Comparison of ENCODE assay signal across 25 cellular contexts in the genomic region with DNA sequence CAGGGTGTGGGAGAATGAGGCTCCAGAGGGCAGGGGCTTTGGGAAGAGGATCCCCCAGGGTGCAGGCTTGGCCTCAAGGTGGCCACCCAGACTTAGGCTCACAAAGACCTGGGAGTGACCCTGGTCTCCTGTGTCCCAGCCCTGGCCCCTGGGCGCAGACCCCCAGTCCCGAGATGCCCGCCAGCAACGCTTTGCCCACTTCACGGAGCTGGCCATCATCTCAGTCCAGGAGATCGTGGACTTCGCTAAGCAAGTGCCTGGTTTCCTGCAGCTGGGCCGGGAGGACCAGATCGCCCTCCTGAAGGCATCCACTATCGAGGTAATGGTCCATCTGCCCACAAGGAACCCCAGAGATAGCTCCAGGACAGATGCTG. TPM values are rescaled to one million over a fixed set of nuclear protein-coding genes. Genes with fewer than 3 reads are reported as not detected.
DNase-seq lines count a peak whose midpoint lies in the region; ATAC-seq and TF ChIP-seq lines count a peak whose summit lies in the region.
"Had no signal": no experiment of that assay in that cellular context is flagged by ENCODE, and none has a peak within 500 bp of the region (broad histone marks: within the 10 kb centered on the region; RNA-seq: fewer than 3 reads in every experiment).

No MANE protein-coding gene starts in this region.

- H3K9me3 Mint-ChIP-seq in activated naive CD4-positive, alpha-beta T cell treated with anti-CD3 and anti-CD28 coated beads, Interleukin-2, amount 50 U/mL, for 24 hours = no peaks in the 10 kb centered on the region
- H3K9me3 Mint-ChIP-seq in activated naive CD4-positive, alpha-beta T cell treated with anti-CD3 and anti-CD28 coated beads, Interleukin-2, amount 10 ng/mL, durations not matched to agents 7 days and 5 days = no peaks in the 10 kb centered on the region
- H3K9me3 Mint-ChIP-seq in activated B cell treated with CpG ODN at 0.5 μM for 24 hours = no peaks in the 10 kb centered on the region
- H3K9me3 Mint-ChIP-seq in neural progenitor cell = no peaks in the 10 kb centered on the region
- H3K9me3 Mint-ChIP-seq: CD8-positive, alpha-beta T cell had no signal

- intact Hi-C loops in activated B cell treated with CpG ODN at 0.5 μM for 24 hours (cut with micrococcal nuclease) = loop anchor here (5.0 kb wide), 1 partner anchor 37 kb away; no protein-coding TSS in a partner anchor

- no peaks in the 10 kb centered on the region for H3K36me3 ChIP-seq in neural progenitor cell

- peaks cover 27% of the 10 kb centered on the region for H3K4me1 Mint-ChIP-seq in activated naive CD4-positive, alpha-beta T cell treated with anti-CD3 and anti-CD28 coated beads, Interleukin-2, amount 50 U/mL, for 24 hours
- H3K4me1 Mint-ChIP-seq in activated naive CD4-positive, alpha-beta T cell treated with anti-CD3 and anti-CD28 coated beads, Interleukin-2, amount 10 ng/mL, durations not matched to agents 7 days and 5 days = peaks cover 39% of the 10 kb centered on the region
- H3K4me1 Mint-ChIP-seq in activated B cell treated with CpG ODN at 0.5 μM for 24 hours (peaks cover 22% of the 10 kb centered on the region), neural progenitor cell (peaks cover 12% of the 10 kb centered on the region)

- H3K4me2 ChIP-seq in neural progenitor cell = no peak overlapping the region
- H3K4me2 ChIP-seq: BLaER1 had no signal

- peak overlapping the region; percentile 59 for H3K27ac Mint-ChIP-seq in activated naive CD4-positive, alpha-beta T cell treated with anti-CD3 and anti-CD28 coated beads, Interleukin-2, amount 50 U/mL, for 24 hours
- H3K27ac Mint-ChIP-seq in activated naive CD4-positive, alpha-beta T cell treated with anti-CD3 and anti-CD28 coated beads, Interleukin-2, amount 10 ng/mL, durations not matched to agents 7 days and 5 days = no peak overlapping the region
- peak overlapping the region; percentile 9 for H3K27ac Mint-ChIP-seq in activated B cell treated with CpG ODN at 0.5 μM for 24 hours
- no peak overlapping the region for H3K27ac Mint-ChIP-seq in neural progenitor cell
- H3K27ac Mint-ChIP-seq: CD8-positive, alpha-beta T cell had no signal

- H3K27me3 ChIP-seq in neural progenitor cell = no peaks in the 10 kb centered on the region
- H3K27me3 ChIP-seq: BLaER1 had no signal

- H3K27me3 Mint-ChIP-seq in activated naive CD4-positive, alpha-beta T cell treated with anti-CD3 and anti-CD28 coated beads, Interleukin-2, amount 50 U/mL, for 24 hours = no peaks in the 10 kb centered on the region
- no peaks in the 10 kb centered on the region for H3K27me3 Mint-ChIP-seq in activated naive CD4-positive, alpha-beta T cell treated with anti-CD3 and anti-CD28 coated beads, Interleukin-2, amount 10 ng/mL, durations not matched to agents 7 days and 5 days
- H3K27me3 Mint-ChIP-seq in activated B cell treated with CpG ODN at 0.5 μM for 24 hours (no peaks in the 10 kb centered on the region), neural progenitor cell (ENCODE audit: insufficient read depth, low read depth) (peaks cover 11% of the 10 kb centered on the region)

- H2AFZ ChIP-seq in neural progenitor cell (replicated peaks) = no peak overlapping the region

- no peak for DNase-seq in activated naive CD4-positive, alpha-beta T cell treated with anti-CD3 and anti-CD28 coated beads, Interleukin-2, amount 10 ng/mL, durations not matched to agents 7 days and 5 days
- DNase-seq in activated B cell treated with CpG ODN at 0.5 μM for 24 hours (no peak), neural progenitor cell (ENCODE audit: low spot score) (no peak)
- DNase-seq: CD8-positive, alpha-beta T cell; DMS 273 treated with DMSO at 0.1 percent for 48 hours; DMS79; GF-D8; Karpas-422; NCI-H1092 treated with DMSO at 0.1 percent for 48 hours; NCI-H1436; NCI-H187; NCI-H2081 treated with DMSO at 0.1 percent for 48 hours; NCI-H2171; NCI-H226; NCI-H510A; NCI-H69; RPMI8226; SHP77 had no signal

- no peak overlapping the region for H3K4me3 Mint-ChIP-seq in activated naive CD4-positive, alpha-beta T cell treated with anti-CD3 and anti-CD28 coated beads, Interleukin-2, amount 50 U/mL, for 24 hours
- no peak overlapping the region for H3K4me3 Mint-ChIP-seq in activated naive CD4-positive, alpha-beta T cell treated with anti-CD3 and anti-CD28 coated beads, Interleukin-2, amount 10 ng/mL, durations not matched to agents 7 days and 5 days
- H3K4me3 Mint-ChIP-seq in activated B cell treated with CpG ODN at 0.5 μM for 24 hours (no peak overlapping the region), neural progenitor cell (peak overlapping the region; percentile 9)
- H3K4me3 Mint-ChIP-seq: CD8-positive, alpha-beta T cell had no signal

- POLR2A ChIA-PET in activated B cell treated with CpG ODN at 0.5 μM for 24 hours (lab: Charles Lee) = interaction anchor here (0.5 to 0.9 kb wide), 2 partner anchors 37 to 945 kb away, joined by 3 read pairs; no protein-coding TSS in a partner anchor

- no peaks in the 10 kb centered on the region for H4K20me1 ChIP-seq in neural progenitor cell (ENCODE audit: low read depth)

- CTCF ChIA-PET in activated naive CD4-positive, alpha-beta T cell treated with anti-CD3 and anti-CD28 coated beads, Interleukin-2, amount 10 ng/mL, durations not matched to agents 7 days and 5 days (lab: Charles Lee) = no interaction called here
- CTCF ChIA-PET in activated B cell treated with CpG ODN at 0.5 μM for 24 hours (lab: Charles Lee) = no interaction called here

- H3K36me3 Mint-ChIP-seq in activated naive CD4-positive, alpha-beta T cell treated with anti-CD3 and anti-CD28 coated beads, Interleukin-2, amount 50 U/mL, for 24 hours = peaks cover 12% of the 10 kb centered on the region
- H3K36me3 Mint-ChIP-seq in activated naive CD4-positive, alpha-beta T cell treated with anti-CD3 and anti-CD28 coated beads, Interleukin-2, amount 10 ng/mL, durations not matched to agents 7 days and 5 days = peaks cover 40% of the 10 kb centered on the region
- H3K36me3 Mint-ChIP-seq in activated B cell treated with CpG ODN at 0.5 μM for 24 hours (ENCODE audit: low read depth) = peaks cover 56% of the 10 kb centered on the region
- H3K36me3 Mint-ChIP-seq in neural progenitor cell = peaks cover 22% of the 10 kb centered on the region

- peaks cover 26% of the 10 kb centered on the region for H3F3A ChIP-seq in neural progenitor cell (ENCODE audit: low read depth)

- H3K9ac ChIP-seq in neural progenitor cell = no peak overlapping the region
- H3K9ac ChIP-seq: BLaER1 had no signal

- no peaks in the 10 kb centered on the region for H3K9me3 ChIP-seq in neural progenitor cell (ENCODE audit: low read depth)
- H3K9me3 ChIP-seq: BLaER1 had no signal

- TF ChIP-seq CTCF in activated B cell treated with CpG ODN at 0.5 μM for 24 hours (IDR thresholded peaks at IDR 0.05) = no peak
- TF ChIP-seq CTCF in neural progenitor cell (IDR thresholded peaks at IDR 0.05) = no peak

- no peaks in the 10 kb centered on the region for H3K4me1 ChIP-seq in neural progenitor cell

- no peak overlapping the region for H3K27ac ChIP-seq in neural progenitor cell
- H3K27ac ChIP-seq: BLaER1, HL-60 had no signal

- no peaks in the 10 kb centered on the region for H3K79me2 ChIP-seq in neural progenitor cell (ENCODE audit: low read depth)

- no peak overlapping the region for H3K4me3 ChIP-seq in neural progenitor cell
- H3K4me3 ChIP-seq: BLaER1 had no signal

- ATAC-seq in activated B cell treated with CpG ODN at 0.5 μM for 24 hours (ENCODE audit: low read depth) (no peak), GM18907 (IDR thresholded peaks at IDR 0.05; ENCODE audit: unreplicated experiment) (no peak), HG03457 (IDR thresholded peaks at IDR 0.05; ENCODE audit: unreplicated experiment) (no peak), GM18858 (IDR thresholded peaks at IDR 0.05; ENCODE audit: unreplicated experiment) (no peak)
- ATAC-seq: CD8-positive, alpha-beta T cell had no signal

RNA-seq across cellular contexts. Expression of a gene that starts 2.6 kb away (rescaled TPM):
- total RNA-seq in activated B cell treated with CpG ODN at 0.5 μM for 24 hours (66.9 and 79.5 TPM in 2 replicates), neural progenitor cell (ENCODE audit: low replicate concordance) (25.4 and 47.2 TPM in 2 replicates)

RNA-seq across cellular contexts. Expression of a gene that starts 5.3 kb away (rescaled TPM):
- 58.8 and 65.5 TPM in 2 replicates for total RNA-seq in activated B cell treated with CpG ODN at 0.5 μM for 24 hours
- 36.7 and 123 TPM in 2 replicates for total RNA-seq in neural progenitor cell (ENCODE audit: low replicate concordance)

RNA-seq across cellular contexts. Expression of a gene that starts 13.4 kb away (rescaled TPM):
- total RNA-seq in activated B cell treated with CpG ODN at 0.5 μM for 24 hours (1.4 and 2.4 TPM in 2 replicates), neural progenitor cell (ENCODE audit: low replicate concordance) (0.11 and 2.3 TPM in 2 replicates)

RNA-seq across cellular contexts. Expression of a gene that starts 39.9 kb away (rescaled TPM):
- 280 and 324 TPM in 2 replicates for total RNA-seq in activated B cell treated with CpG ODN at 0.5 μM for 24 hours
- total RNA-seq in neural progenitor cell (ENCODE audit: low replicate concordance) = 0.31 TPM in 1 of 2 replicates, not detected in the other
- total RNA-seq: SK-MEL-5 had no signal

RNA-seq across cellular contexts. Expression of a gene that starts 49.7 kb away (rescaled TPM):
- total RNA-seq in activated B cell treated with CpG ODN at 0.5 μM for 24 hours (34.5 and 44.3 TPM in 2 replicates), neural progenitor cell (ENCODE audit: low replicate concordance) (0.41 and 1.2 TPM in 2 replicates)

Comparison
In these comparisons a context has a peak if more than half of its experiments do, and no peak if none do; other contexts are left out.
1. H3K27ac Mint-ChIP-seq: peak in activated naive CD4-positive, alpha-beta T cell treated with anti-CD3 and anti-CD28 coated beads, Interleukin-2, amount 50 U/mL, for 24 hours (single experiment) and activated B cell treated with CpG ODN at 0.5 μM for 24 hours (single experiment); none in activated naive CD4-positive, alpha-beta T cell treated with anti-CD3 and anti-CD28 coated beads, Interleukin-2, amount 10 ng/mL, durations not matched to agents 7 days and 5 days (single experiment) and neural progenitor cell (single experiment).